Comparison of ENCODE assay signal across 8 cellular contexts in the genomic region with DNA sequence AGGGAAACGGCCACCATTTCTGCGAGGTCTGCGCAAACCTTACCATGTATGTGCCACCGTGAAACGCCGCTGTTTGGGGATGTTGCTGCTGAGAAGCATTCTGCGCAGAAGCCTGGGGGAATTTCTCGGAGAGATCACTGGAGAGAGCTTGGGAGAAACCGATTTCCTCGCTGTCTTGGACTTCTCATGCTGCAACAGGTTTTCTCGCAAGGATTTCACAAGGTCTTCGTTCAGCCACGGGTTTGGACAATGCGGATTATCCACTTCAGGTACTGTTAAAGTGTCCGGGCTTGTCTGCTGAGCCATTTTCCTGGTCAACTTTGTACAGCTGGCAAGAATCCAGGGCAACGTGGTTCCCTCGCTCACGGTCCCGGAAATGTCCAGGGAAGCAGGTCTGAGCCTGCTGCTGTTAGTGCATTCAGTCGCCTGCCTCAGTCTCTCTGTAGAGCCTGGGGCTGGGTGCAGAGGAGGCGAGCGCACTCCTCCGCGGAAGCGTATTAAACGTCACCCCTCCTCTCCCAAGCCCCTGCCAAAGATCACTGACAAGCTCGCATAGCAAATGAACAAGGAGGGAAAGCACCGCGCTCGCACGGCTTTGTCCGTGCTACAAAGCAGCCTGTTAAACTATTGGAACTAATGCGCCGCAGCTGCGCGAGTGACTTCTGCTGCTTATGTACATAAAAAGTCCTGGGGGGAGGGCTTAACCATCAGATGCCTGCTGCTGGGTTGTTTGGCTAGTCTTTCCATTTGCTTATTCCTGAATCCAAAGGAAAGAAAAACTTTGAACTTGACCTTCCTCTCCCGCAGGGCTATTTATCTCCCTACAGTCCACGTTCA.
DNase-seq lines count a peak whose midpoint lies in the region; ATAC-seq and TF ChIP-seq lines count a peak whose summit lies in the region.

No MANE protein-coding gene starts in this region.

- peak; percentile 13 for DNase-seq in GM10266 (ENCODE audit: extremely low spot score)
- peak; percentile 60 for DNase-seq in RWPE1 (ENCODE audit: low spot score)
- peak; percentile 90 for DNase-seq in choroid plexus epithelial cell (ENCODE audit: low read depth)
- DNase-seq in left kidney (ENCODE audit: low read depth, low spot score): peak; percentile 90
- DNase-seq in stimulated activated CD4-positive, alpha-beta T cell treated with anti-CD3 and anti-CD28 coated beads, Interleukin-1b, Interleukin-23, amount 100 ng/mL, for 4 hours (ENCODE audit: low read depth in 2 of 2): peak; percentile 2 to 3
- no peak for DNase-seq in NK-92 (lab: John Stamatoyannopoulos, UW; ENCODE audit: unreplicated experiment)

- CTCF ChIA-PET in RWPE1 (lab: Yijun Ruan, JAX): interaction anchor here (0.5 to 1.6 kb wide), 4 partner anchors 13 to 1005 kb away, joined by 3 to 7 read pairs (median 4); no protein-coding TSS in a partner anchor

- H3K4me3 ChIP-seq in choroid plexus epithelial cell (ENCODE audit: low read depth, low read length): peak overlapping the region; percentile 77

- TF ChIP-seq CTCF in GM10266 (IDR thresholded peaks at IDR 0.05; ENCODE audit: control insufficient read depth, insufficient read depth, low read depth, missing control alignments) (no peak), RWPE1 (conservative IDR thresholded peaks at IDR 0.05; ENCODE audit: low read depth) (no peak), choroid plexus epithelial cell (conservative IDR thresholded peaks at IDR 0.05; ENCODE audit: low read depth, low read length) (no peak)

- H3K27ac ChIP-seq in RWPE1: peak overlapping the region; percentile 100

- POLR2A ChIA-PET in RWPE1 (lab: Yijun Ruan, JAX; ENCODE audit: low non-redundant PET): interaction anchor here (1.1 kb wide), 1 partner anchor 22 kb away, joined by 3 read pairs; no protein-coding TSS in a partner anchor

- ATAC-seq in HG03354 (IDR thresholded peaks at IDR 0.05; ENCODE audit: poor library complexity, severe bottlenecking, unreplicated experiment): peak; percentile 77
- ATAC-seq in GM21619 (IDR thresholded peaks at IDR 0.05; ENCODE audit: unreplicated experiment): no peak
